20 cellular contexts compared by ENCODE assay signal in the genomic region with DNA sequence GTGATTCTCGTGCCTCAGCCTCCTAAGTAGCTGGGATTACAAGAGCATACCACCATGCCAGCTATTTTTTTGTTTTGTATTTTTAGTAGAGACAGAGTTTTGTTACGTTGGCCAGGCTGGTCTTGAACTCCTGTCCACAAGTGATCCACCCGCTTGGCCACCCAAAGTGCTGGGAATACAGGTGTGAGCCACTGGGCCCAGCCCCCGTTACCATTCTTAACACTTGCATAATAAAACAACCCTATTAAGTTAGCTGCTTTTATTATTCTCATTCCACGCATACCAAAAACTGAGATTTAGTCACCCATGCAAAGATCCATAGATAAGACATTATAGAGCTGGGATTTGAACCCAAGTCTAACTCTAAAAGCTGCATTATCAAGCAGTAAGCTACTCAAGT. TPM values are rescaled to one million over a fixed set of nuclear protein-coding genes. Genes with fewer than 3 reads are reported as not detected.
DNase-seq lines count a peak whose midpoint lies in the region; ATAC-seq and TF ChIP-seq lines count a peak whose summit lies in the region.
"Had no signal": no experiment of that assay in that cellular context is flagged by ENCODE, and none has a peak within 500 bp of the region (broad histone marks: within the 10 kb centered on the region; RNA-seq: fewer than 3 reads in every experiment).

No MANE protein-coding gene starts in this region.

- no peak overlapping the region for H2BK15ac ChIP-seq in H9 (ENCODE audit: low read depth, low read length)

- H3K27ac ChIP-seq in H9 (ENCODE audit: insufficient read length, low read depth, low read length) = no peak overlapping the region

- no peaks in the 10 kb centered on the region; the same call in 1 of the 2 replicates for H3K4me1 ChIP-seq in H9 (ENCODE audit: insufficient read depth, low read length)

- H3K14ac ChIP-seq in H9 (ENCODE audit: insufficient read depth, low read length) = no peak overlapping the region

- no peak overlapping the region for H3T11ph ChIP-seq in H9 (ENCODE audit: low read length)

- peak overlapping the region; percentile 22 for H3K4me2 ChIP-seq in H9 (ENCODE audit: insufficient read depth, insufficient read length, low read length)

- H3K4me3 Mint-ChIP-seq in H9 = no peak overlapping the region; a peak in 1 of 5 replicates
- no peak overlapping the region for H3K4me3 Mint-ChIP-seq in WTC11
- H3K4me3 Mint-ChIP-seq: B cell; CD8-positive, alpha-beta memory T cell; IgD-negative memory B cell had no signal

- H3K9me3 Mint-ChIP-seq in H9 (peaks cover 0 to 30% of the 10 kb centered on the region in 2 experiments; a peak in 2 of 5 replicates), WTC11 (peaks cover 8% of the 10 kb centered on the region)

- TF ChIP-seq CTCF in H9 (conservative IDR thresholded peaks at IDR 0.05) = no peak
- no peak for TF ChIP-seq CTCF in WTC11 (IDR thresholded peaks at IDR 0.05)

- POLR2A ChIA-PET in WTC11 (lab: Charles Lee) = no interaction called here

- H3K9ac ChIP-seq in H9 (ENCODE audit: extremely low read depth, insufficient read length, low read length) = no peak overlapping the region

- no peak overlapping the region for H3K4ac ChIP-seq in H9 (ENCODE audit: low read depth, low read length)

- H3K4me1 Mint-ChIP-seq in H9 = peaks cover 0 to 10% of the 10 kb centered on the region in 2 experiments; a peak in 3 of 4 replicates
- H3K4me1 Mint-ChIP-seq in WTC11 = peaks cover 28% of the 10 kb centered on the region
- H3K4me1 Mint-ChIP-seq: B cell; CD4-positive, CD25-positive, alpha-beta regulatory T cell; CD8-positive, alpha-beta memory T cell; IgD-negative memory B cell had no signal

- H3K9me3 ChIP-seq in H9 (ENCODE audit: control insufficient read depth, low read depth, low read length) = peaks cover 4% of the 10 kb centered on the region
- H3K9me3 ChIP-seq: HAP-1 had no signal

- no CpG with 5 or more reads among the region's 5 CpGs for WGBS in H9 (ENCODE audit: extremely low coverage, insufficient read length, low lambda C conversion rate)

- no peak overlapping the region for H2AFZ ChIP-seq in H9 (ENCODE audit: low read length)

- no peaks in the 10 kb centered on the region for H3K79me2 ChIP-seq in H9 (ENCODE audit: insufficient read depth, low read length)

- H2BK5ac ChIP-seq in H9 (ENCODE audit: insufficient read length, low read length) = no peak overlapping the region

- CTCF ChIA-PET in WTC11 (lab: Charles Lee) = no interaction called here

- no peak overlapping the region for H3K18ac ChIP-seq in H9 (ENCODE audit: insufficient read length, low read depth, low read length)

- H2BK12ac ChIP-seq in H9 (ENCODE audit: insufficient read length, low read depth, low read length) = no peak overlapping the region

- ATAC-seq in WTC11 (peak; percentile 65), HG03159 (IDR thresholded peaks at IDR 0.05; ENCODE audit: unreplicated experiment) (no peak)
- ATAC-seq: HepG2 had no signal

- H4K20me1 ChIP-seq in H9 (ENCODE audit: control insufficient read depth, insufficient read depth, insufficient read length) = no peaks in the 10 kb centered on the region

- H3K23me2 ChIP-seq in H9 (ENCODE audit: insufficient read length, low read depth, low read length, poor library complexity, severe bottlenecking) = no peaks in the 10 kb centered on the region

- no peaks in the 10 kb centered on the region for H3K27me3 ChIP-seq in H9 (ENCODE audit: insufficient read depth, low read length)

- H3K79me1 ChIP-seq in H9 (ENCODE audit: insufficient read depth, low read depth, low read length, poor library complexity, severe bottlenecking) = no peaks in the 10 kb centered on the region

- H4K5ac ChIP-seq in H9 (ENCODE audit: insufficient read length, low read depth, low read length) = no peak overlapping the region

- no peak overlapping the region for H2BK120ac ChIP-seq in H9 (ENCODE audit: low read depth, low read length, poor library complexity, severe bottlenecking)

- H4K8ac ChIP-seq in H9 (replicated peaks; ENCODE audit: insufficient read length, low read depth, low read length) = no peak overlapping the region

- no peak overlapping the region for H3K56ac ChIP-seq in H9 (ENCODE audit: insufficient read length, low read depth, low read length)

- H4K91ac ChIP-seq in H9 (ENCODE audit: insufficient read length, low read depth, low read length) = no peak overlapping the region

- H2BK20ac ChIP-seq in H9 (ENCODE audit: low read depth, low read length, poor library complexity, severe bottlenecking) = no peak overlapping the region

- H3K36me3 Mint-ChIP-seq in H9 (ENCODE audit: insufficient read depth in 1 of 3, low read depth in 3 of 3) (peaks cover 0 to 3% (median 3%) of the 10 kb centered on the region in 3 experiments; a peak in 4 of 7 replicates), WTC11 (peaks cover 3% of the 10 kb centered on the region; the same call in 1 of the 2 replicates)
- H3K36me3 Mint-ChIP-seq: CD4-positive, CD25-positive, alpha-beta regulatory T cell; CD8-positive, alpha-beta memory T cell; IgD-negative memory B cell had no signal

- no peak overlapping the region for H3K23ac ChIP-seq in H9 (ENCODE audit: insufficient read length, low read depth, low read length)

- DNase-seq in H9 = no peak
- DNase-seq in WTC11 (ENCODE audit: low spot score) = peak; percentile 15
- peak; percentile 15 for DNase-seq in iPS DF 19.7 (ENCODE audit: low read depth, low spot score)
- no peak for DNase-seq in DMS114 treated with DMSO at 0.1 percent for 48 hours (lab: John Stamatoyannopoulos, UW; ENCODE audit: unreplicated experiment)
- no peak for DNase-seq in putamen (ENCODE audit: low spot score)
- no peak for DNase-seq in stimulated activated naive CD4-positive, alpha-beta T cell (lab: John Stamatoyannopoulos, UW)
- DNase-seq: C1 segment of cervical spinal cord; CD4-positive, CD25-positive, alpha-beta regulatory T cell; CD8-positive, alpha-beta memory T cell; COR-L47; DMS 273 treated with DMSO at 0.1 percent for 48 hours; GOT3; KBM-7 had no signal

- no peak overlapping the region for H2AK5ac ChIP-seq in H9 (ENCODE audit: insufficient read length, low read length)

- H3K27ac Mint-ChIP-seq in H9 = peak overlapping the region in 1 of 3 experiments; percentile 69; a peak in 2 of 7 replicates
- H3K27ac Mint-ChIP-seq in WTC11 = peak overlapping the region; percentile 70
- H3K27ac Mint-ChIP-seq: B cell; CD4-positive, CD25-positive, alpha-beta regulatory T cell; CD8-positive, alpha-beta memory T cell; IgD-negative memory B cell had no signal

- H3K27me3 Mint-ChIP-seq in H9 (ENCODE audit: low read depth) (no peaks in the 10 kb centered on the region), WTC11 (ENCODE audit: low read depth) (no peaks in the 10 kb centered on the region)
- H3K27me3 Mint-ChIP-seq: B cell; CD4-positive, CD25-positive, alpha-beta regulatory T cell; IgD-negative memory B cell had no signal

TF ChIP-seq in WTC11, 78 proteins besides CTCF, POLR2A, EP300 and RAD21 (continues in another document):
- TF ChIP-seq ZNF232 (CRISPR knock-in tag; IDR thresholded peaks at IDR 0.05) = no peak
- no peak for TF ChIP-seq CDX4 (CRISPR knock-in tag; IDR thresholded peaks at IDR 0.05; ENCODE audit: borderline replicate concordance)
- TF ChIP-seq ZBTB43 (CRISPR knock-in tag; IDR thresholded peaks at IDR 0.05) = no peak
- TF ChIP-seq, protein P1, sequence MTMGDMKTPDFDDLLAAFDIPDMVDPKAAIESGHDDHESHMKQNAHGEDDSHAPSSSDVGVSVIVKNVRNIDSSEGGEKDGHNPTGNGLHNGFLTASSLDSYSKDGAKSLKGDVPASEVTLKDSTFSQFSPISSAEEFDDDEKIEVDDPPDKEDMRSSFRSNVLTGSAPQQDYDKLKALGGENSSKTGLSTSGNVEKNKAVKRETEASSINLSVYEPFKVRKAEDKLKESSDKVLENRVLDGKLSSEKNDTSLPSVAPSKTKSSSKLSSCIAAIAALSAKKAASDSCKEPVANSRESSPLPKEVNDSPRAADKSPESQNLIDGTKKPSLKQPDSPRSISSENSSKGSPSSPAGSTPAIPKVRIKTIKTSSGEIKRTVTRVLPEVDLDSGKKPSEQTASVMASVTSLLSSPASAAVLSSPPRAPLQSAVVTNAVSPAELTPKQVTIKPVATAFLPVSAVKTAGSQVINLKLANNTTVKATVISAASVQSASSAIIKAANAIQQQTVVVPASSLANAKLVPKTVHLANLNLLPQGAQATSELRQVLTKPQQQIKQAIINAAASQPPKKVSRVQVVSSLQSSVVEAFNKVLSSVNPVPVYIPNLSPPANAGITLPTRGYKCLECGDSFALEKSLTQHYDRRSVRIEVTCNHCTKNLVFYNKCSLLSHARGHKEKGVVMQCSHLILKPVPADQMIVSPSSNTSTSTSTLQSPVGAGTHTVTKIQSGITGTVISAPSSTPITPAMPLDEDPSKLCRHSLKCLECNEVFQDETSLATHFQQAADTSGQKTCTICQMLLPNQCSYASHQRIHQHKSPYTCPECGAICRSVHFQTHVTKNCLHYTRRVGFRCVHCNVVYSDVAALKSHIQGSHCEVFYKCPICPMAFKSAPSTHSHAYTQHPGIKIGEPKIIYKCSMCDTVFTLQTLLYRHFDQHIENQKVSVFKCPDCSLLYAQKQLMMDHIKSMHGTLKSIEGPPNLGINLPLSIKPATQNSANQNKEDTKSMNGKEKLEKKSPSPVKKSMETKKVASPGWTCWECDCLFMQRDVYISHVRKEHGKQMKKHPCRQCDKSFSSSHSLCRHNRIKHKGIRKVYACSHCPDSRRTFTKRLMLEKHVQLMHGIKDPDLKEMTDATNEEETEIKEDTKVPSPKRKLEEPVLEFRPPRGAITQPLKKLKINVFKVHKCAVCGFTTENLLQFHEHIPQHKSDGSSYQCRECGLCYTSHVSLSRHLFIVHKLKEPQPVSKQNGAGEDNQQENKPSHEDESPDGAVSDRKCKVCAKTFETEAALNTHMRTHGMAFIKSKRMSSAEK (CRISPR knock-in tag; IDR thresholded peaks at IDR 0.05; ENCODE audit: borderline replicate concordance) = no peak
- TF ChIP-seq JUN (CRISPR knock-in tag; IDR thresholded peaks at IDR 0.05) = no peak
- TF ChIP-seq ELF4 (CRISPR knock-in tag; IDR thresholded peaks at IDR 0.05; ENCODE audit: low read depth) = no peak

RNA-seq across cellular contexts. Expression of gene TEX13A, which starts 6.0 kb away (rescaled TPM):
- not detected in 2 replicates for total RNA-seq in H9 (2021)
- 0.17 TPM in 1 of 3 replicates, not detected in the others for total RNA-seq in WTC11 (2021)
- total RNA-seq: A172; B cell; CD4-positive, CD25-positive, alpha-beta regulatory T cell; CD8-positive, alpha-beta memory T cell; HepG2; HT1080 had no signal

Comparison
In these comparisons a context has a peak if more than half of its experiments do, and no peak if none do; other contexts are left out.
1. DNase-seq: peak in WTC11 (single experiment) and iPS DF 19.7 (single experiment); none in H9 (single experiment), DMS114 treated with DMSO at 0.1 percent for 48 hours (single experiment), putamen (single experiment) and stimulated activated naive CD4-positive, alpha-beta T cell (0 of 6).